ENCODE assay signal across 1 cellular context in the genomic region with DNA sequence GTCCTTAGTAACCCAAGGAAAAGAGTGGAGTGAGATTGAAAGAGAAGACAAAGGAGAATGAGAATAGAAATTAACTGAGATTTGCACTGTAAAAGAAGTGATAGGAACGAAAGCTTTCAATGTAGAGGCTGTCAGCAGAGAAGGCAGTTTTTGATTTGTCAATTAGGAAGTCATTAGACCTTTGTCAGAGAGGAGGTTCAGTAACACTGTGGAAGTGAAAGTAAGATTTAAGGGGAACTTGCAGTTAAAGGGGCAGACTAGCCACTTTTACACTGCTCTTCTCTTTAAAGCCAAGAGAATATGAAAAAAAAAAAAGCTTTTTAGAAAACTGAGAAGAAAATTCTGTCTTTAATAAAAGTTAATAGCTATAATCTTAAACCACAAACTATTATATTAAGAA.
TF ChIP-seq lines count a peak whose summit lies in the region.

No MANE protein-coding gene starts in this region.

TF ChIP-seq in GM12878, 131 proteins besides CTCF, POLR2A, EP300 and RAD21 (continues in another document):
- TF ChIP-seq, protein P1, sequence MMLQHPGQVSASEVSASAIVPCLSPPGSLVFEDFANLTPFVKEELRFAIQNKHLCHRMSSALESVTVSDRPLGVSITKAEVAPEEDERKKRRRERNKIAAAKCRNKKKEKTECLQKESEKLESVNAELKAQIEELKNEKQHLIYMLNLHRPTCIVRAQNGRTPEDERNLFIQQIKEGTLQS (IDR thresholded peaks at IDR 0.05; ENCODE audit: borderline replicate concordance, extremely low read depth, low read depth, low read length): no peak
- TF ChIP-seq POLR2AphosphoS2 (IDR thresholded peaks at IDR 0.05; ENCODE audit: low read depth, low read length): no peak
- TF ChIP-seq NR2C1 (IDR thresholded peaks at IDR 0.05): no peak
- peak; percentile 67 for TF ChIP-seq RELB (IDR thresholded peaks at IDR 0.05; ENCODE audit: low read depth)
- TF ChIP-seq ASH2L (IDR thresholded peaks at IDR 0.05; ENCODE audit: borderline replicate concordance, low read depth): no peak
- TF ChIP-seq EZH2 (IDR thresholded peaks at IDR 0.05; ENCODE audit: borderline replicate concordance, control insufficient read depth, low read depth, low read length): no peak
- no peak for TF ChIP-seq ZNF592 (IDR thresholded peaks at IDR 0.05)
- no peak for TF ChIP-seq SMARCA5 (IDR thresholded peaks at IDR 0.05)
- no peak; a peak in 1 of 4 replicates for TF ChIP-seq IKZF2 (IDR thresholded peaks at IDR 0.05)
- TF ChIP-seq STAT3 (IDR thresholded peaks at IDR 0.05; ENCODE audit: low read depth, low read length): no peak
- 0 out of 2 replicates have a peak, but pooled peaks have one; percentile 11 for TF ChIP-seq CREM (IDR thresholded peaks at IDR 0.05; ENCODE audit: low read depth)
- no peak for TF ChIP-seq HDAC6 (IDR thresholded peaks at IDR 0.05; ENCODE audit: unreplicated experiment)
- TF ChIP-seq, protein P2, sequence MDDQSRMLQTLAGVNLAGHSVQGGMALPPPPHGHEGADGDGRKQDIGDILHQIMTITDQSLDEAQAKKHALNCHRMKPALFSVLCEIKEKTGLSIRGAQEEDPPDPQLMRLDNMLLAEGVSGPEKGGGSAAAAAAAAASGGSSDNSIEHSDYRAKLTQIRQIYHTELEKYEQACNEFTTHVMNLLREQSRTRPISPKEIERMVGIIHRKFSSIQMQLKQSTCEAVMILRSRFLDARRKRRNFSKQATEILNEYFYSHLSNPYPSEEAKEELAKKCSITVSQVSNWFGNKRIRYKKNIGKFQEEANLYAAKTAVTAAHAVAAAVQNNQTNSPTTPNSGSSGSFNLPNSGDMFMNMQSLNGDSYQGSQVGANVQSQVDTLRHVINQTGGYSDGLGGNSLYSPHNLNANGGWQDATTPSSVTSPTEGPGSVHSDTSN (IDR thresholded peaks at IDR 0.05; ENCODE audit: insufficient replicate concordance, low read depth, low read length): no peak
- 0 out of 2 replicates have a peak, but pooled peaks have one; percentile 67 for TF ChIP-seq NBN (IDR thresholded peaks at IDR 0.05)
- TF ChIP-seq RBBP5 (conservative IDR thresholded peaks at IDR 0.05): no peak
- no peak for TF ChIP-seq GABPA (IDR thresholded peaks at IDR 0.05; ENCODE audit: low read depth)
- TF ChIP-seq ZNF274 (IDR thresholded peaks at IDR 0.05; ENCODE audit: insufficient read depth, insufficient read length): no peak
- TF ChIP-seq, protein P3, sequence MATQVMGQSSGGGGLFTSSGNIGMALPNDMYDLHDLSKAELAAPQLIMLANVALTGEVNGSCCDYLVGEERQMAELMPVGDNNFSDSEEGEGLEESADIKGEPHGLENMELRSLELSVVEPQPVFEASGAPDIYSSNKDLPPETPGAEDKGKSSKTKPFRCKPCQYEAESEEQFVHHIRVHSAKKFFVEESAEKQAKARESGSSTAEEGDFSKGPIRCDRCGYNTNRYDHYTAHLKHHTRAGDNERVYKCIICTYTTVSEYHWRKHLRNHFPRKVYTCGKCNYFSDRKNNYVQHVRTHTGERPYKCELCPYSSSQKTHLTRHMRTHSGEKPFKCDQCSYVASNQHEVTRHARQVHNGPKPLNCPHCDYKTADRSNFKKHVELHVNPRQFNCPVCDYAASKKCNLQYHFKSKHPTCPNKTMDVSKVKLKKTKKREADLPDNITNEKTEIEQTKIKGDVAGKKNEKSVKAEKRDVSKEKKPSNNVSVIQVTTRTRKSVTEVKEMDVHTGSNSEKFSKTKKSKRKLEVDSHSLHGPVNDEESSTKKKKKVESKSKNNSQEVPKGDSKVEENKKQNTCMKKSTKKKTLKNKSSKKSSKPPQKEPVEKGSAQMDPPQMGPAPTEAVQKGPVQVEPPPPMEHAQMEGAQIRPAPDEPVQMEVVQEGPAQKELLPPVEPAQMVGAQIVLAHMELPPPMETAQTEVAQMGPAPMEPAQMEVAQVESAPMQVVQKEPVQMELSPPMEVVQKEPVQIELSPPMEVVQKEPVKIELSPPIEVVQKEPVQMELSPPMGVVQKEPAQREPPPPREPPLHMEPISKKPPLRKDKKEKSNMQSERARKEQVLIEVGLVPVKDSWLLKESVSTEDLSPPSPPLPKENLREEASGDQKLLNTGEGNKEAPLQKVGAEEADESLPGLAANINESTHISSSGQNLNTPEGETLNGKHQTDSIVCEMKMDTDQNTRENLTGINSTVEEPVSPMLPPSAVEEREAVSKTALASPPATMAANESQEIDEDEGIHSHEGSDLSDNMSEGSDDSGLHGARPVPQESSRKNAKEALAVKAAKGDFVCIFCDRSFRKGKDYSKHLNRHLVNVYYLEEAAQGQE (IDR thresholded peaks at IDR 0.05; ENCODE audit: low read depth, low read length): no peak
- TF ChIP-seq, protein P4, sequence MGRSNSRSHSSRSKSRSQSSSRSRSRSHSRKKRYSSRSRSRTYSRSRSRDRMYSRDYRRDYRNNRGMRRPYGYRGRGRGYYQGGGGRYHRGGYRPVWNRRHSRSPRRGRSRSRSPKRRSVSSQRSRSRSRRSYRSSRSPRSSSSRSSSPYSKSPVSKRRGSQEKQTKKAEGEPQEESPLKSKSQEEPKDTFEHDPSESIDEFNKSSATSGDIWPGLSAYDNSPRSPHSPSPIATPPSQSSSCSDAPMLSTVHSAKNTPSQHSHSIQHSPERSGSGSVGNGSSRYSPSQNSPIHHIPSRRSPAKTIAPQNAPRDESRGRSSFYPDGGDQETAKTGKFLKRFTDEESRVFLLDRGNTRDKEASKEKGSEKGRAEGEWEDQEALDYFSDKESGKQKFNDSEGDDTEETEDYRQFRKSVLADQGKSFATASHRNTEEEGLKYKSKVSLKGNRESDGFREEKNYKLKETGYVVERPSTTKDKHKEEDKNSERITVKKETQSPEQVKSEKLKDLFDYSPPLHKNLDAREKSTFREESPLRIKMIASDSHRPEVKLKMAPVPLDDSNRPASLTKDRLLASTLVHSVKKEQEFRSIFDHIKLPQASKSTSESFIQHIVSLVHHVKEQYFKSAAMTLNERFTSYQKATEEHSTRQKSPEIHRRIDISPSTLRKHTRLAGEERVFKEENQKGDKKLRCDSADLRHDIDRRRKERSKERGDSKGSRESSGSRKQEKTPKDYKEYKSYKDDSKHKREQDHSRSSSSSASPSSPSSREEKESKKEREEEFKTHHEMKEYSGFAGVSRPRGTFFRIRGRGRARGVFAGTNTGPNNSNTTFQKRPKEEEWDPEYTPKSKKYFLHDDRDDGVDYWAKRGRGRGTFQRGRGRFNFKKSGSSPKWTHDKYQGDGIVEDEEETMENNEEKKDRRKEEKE (IDR thresholded peaks at IDR 0.05): no peak
- no peak for TF ChIP-seq TCF7 (IDR thresholded peaks at IDR 0.05; ENCODE audit: borderline replicate concordance)
- TF ChIP-seq, protein P5, sequence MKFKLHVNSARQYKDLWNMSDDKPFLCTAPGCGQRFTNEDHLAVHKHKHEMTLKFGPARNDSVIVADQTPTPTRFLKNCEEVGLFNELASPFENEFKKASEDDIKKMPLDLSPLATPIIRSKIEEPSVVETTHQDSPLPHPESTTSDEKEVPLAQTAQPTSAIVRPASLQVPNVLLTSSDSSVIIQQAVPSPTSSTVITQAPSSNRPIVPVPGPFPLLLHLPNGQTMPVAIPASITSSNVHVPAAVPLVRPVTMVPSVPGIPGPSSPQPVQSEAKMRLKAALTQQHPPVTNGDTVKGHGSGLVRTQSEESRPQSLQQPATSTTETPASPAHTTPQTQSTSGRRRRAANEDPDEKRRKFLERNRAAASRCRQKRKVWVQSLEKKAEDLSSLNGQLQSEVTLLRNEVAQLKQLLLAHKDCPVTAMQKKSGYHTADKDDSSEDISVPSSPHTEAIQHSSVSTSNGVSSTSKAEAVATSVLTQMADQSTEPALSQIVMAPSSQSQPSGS (IDR thresholded peaks at IDR 0.05; ENCODE audit: low read length): no peak
- TF ChIP-seq MEF2A (IDR thresholded peaks at IDR 0.05; ENCODE audit: insufficient read depth, low read depth, low read length): no peak
- TF ChIP-seq MTA2 (IDR thresholded peaks at IDR 0.05; ENCODE audit: low read depth): peak; percentile 77; the same call in 1 of the 2 replicates
- peak; percentile 62 for TF ChIP-seq NFIC (IDR thresholded peaks at IDR 0.05; ENCODE audit: low read depth, low read length)
- TF ChIP-seq SMAD5 (IDR thresholded peaks at IDR 0.05; ENCODE audit: low read depth): no peak
- no peak for TF ChIP-seq WRNIP1 (IDR thresholded peaks at IDR 0.05; ENCODE audit: borderline replicate concordance, low read depth, low read length)
- no peak for TF ChIP-seq ZNF207 (IDR thresholded peaks at IDR 0.05; ENCODE audit: borderline replicate concordance)
- TF ChIP-seq ZBED1 (IDR thresholded peaks at IDR 0.05; ENCODE audit: borderline replicate concordance): no peak
- TF ChIP-seq SPI1 (IDR thresholded peaks at IDR 0.05; ENCODE audit: borderline replicate concordance, insufficient read depth, low read depth, low read length): peak; percentile 78
- no peak for TF ChIP-seq ZSCAN29 (IDR thresholded peaks at IDR 0.05)
- TF ChIP-seq POLR2AphosphoS5 (IDR thresholded peaks at IDR 0.05; ENCODE audit: low read length): no peak
- TF ChIP-seq TBL1XR1 (IDR thresholded peaks at IDR 0.05; ENCODE audit: low read depth, low read length): no peak
- no peak for TF ChIP-seq DPF2 (IDR thresholded peaks at IDR 0.05)
- no peak for TF ChIP-seq ZBTB11 (CRISPR knock-in tag; IDR thresholded peaks at IDR 0.05)
- TF ChIP-seq CBFB (IDR thresholded peaks at IDR 0.05; ENCODE audit: low read depth): no peak
- TF ChIP-seq SMAD1 (IDR thresholded peaks at IDR 0.05; ENCODE audit: low read depth, partially characterized antibody): peak; percentile 34
- TF ChIP-seq, protein P6, sequence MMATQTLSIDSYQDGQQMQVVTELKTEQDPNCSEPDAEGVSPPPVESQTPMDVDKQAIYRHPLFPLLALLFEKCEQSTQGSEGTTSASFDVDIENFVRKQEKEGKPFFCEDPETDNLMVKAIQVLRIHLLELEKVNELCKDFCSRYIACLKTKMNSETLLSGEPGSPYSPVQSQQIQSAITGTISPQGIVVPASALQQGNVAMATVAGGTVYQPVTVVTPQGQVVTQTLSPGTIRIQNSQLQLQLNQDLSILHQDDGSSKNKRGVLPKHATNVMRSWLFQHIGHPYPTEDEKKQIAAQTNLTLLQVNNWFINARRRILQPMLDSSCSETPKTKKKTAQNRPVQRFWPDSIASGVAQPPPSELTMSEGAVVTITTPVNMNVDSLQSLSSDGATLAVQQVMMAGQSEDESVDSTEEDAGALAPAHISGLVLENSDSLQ (IDR thresholded peaks at IDR 0.05): peak; percentile 93
- no peak for TF ChIP-seq SP1 (IDR thresholded peaks at IDR 0.05; ENCODE audit: low read depth, low read length)
- no peak for TF ChIP-seq RUNX3 (IDR thresholded peaks at IDR 0.05; ENCODE audit: low read length)
- 0 out of 2 replicates have a peak, but pooled peaks have one; percentile 11 for TF ChIP-seq ATF7 (IDR thresholded peaks at IDR 0.05; ENCODE audit: low read depth)
- peak; percentile 52; the same call in 1 of the 2 replicates for TF ChIP-seq ZNF384 (IDR thresholded peaks at IDR 0.05; ENCODE audit: borderline replicate concordance, low read depth, low read length)
